In the genomic region with DNA sequence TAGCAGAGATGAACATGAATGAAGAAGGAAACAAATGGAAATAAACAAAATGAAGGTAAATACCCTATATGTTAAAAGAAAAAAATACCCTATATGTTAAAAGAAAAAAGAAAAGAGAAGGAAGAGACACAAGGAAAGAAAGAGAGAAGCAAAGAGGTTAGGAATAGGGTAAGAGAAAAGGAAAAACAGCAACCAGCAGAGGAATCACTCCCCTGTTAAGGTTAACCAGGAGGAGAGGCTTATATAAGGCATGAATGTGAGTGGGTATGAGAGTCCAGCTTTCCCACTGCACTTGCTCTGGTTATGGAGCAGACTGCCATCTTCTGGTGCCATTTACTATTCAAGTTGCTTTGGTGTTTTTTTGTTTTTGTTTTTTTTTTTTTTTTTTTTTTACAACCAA, we compare ENCODE assay signal across 8 cellular contexts. TPM values are rescaled to one million over a fixed set of nuclear protein-coding genes. Genes with fewer than 3 reads are reported as not detected.
A peak's percentile ranks its signal among the peaks of the same experiment; 100 is the strongest.
DNase-seq lines count a peak whose midpoint lies in the region; ATAC-seq and TF ChIP-seq lines count a peak whose summit lies in the region.

No MANE protein-coding gene starts in this region.

- ATAC-seq in HG03175 (IDR thresholded peaks at IDR 0.05; ENCODE audit: unreplicated experiment) (no peak), GM18868 (IDR thresholded peaks at IDR 0.05; ENCODE audit: unreplicated experiment) (no peak), GM18520 (IDR thresholded peaks at IDR 0.05; ENCODE audit: unreplicated experiment) (no peak)

- CTCF ChIA-PET in AG04450 (lab: Charles Lee) = interaction anchor here (0.6 to 3.9 kb wide), 7 partner anchors 13 to 119 kb away, joined by 3 to 24 read pairs (median 8); a partner anchor contains a TSS
- CTCF ChIA-PET in GM10248 (lab: Yijun Ruan, JAX) = interaction anchor here (4.0 to 16.2 kb wide), 4 partner anchors 14 to 228 kb away, joined by 13 to 136 read pairs (median 41); a partner anchor contains a TSS

- no peaks in the 10 kb centered on the region for H3K27me3 Mint-ChIP-seq in T-helper 1 cell treated with Interleukin-12 subunit alpha and Interleukin-12 subunit beta and Interleukin-4 antibody, amounts not matched to agents 30 μg/mL and 1 μg/mL, for 36 hours (ENCODE audit: low read depth)

- no peak overlapping the region for H3K4me2 ChIP-seq in smooth muscle cell

- DNase-seq in AG04450 (ENCODE audit: low read depth, low spot score) (no peak), GM10248 (ENCODE audit: extremely low spot score) (no peak), fibroblast of mammary gland (ENCODE audit: low read depth) (peak; percentile 78), smooth muscle cell (lab: John Stamatoyannopoulos, UW; ENCODE audit: unreplicated experiment) (no peak)

- no peaks in the 10 kb centered on the region; the same call in 1 of the 2 replicates for H3K9me3 ChIP-seq in AG04450 (ENCODE audit: control insufficient read depth, insufficient read depth, low read length)
- no peaks in the 10 kb centered on the region for H3K9me3 ChIP-seq in smooth muscle cell (replicated peaks; ENCODE audit: low read depth)

- H3F3A ChIP-seq in smooth muscle cell (ENCODE audit: low read depth) = peaks cover 9% of the 10 kb centered on the region

- TF ChIP-seq CTCF in AG04450 (IDR thresholded peaks at IDR 0.05; ENCODE audit: low read depth, low read length) = peak; percentile 41; the same call in 1 of the 2 replicates
- peak; percentile 33 for TF ChIP-seq CTCF in GM10248 (IDR thresholded peaks at IDR 0.05; ENCODE audit: control extremely low read depth, extremely low read depth, low read depth, missing control alignments)
- peak; percentile 46 for TF ChIP-seq CTCF in fibroblast of mammary gland (conservative IDR thresholded peaks at IDR 0.05; ENCODE audit: control insufficient read depth, insufficient read depth, low read depth, low read length)
- TF ChIP-seq CTCF in smooth muscle cell (IDR thresholded peaks at IDR 0.05; ENCODE audit: borderline replicate concordance, insufficient read depth, poor library complexity, severe bottlenecking) = peak; percentile 26

- no peak overlapping the region for H3K9ac ChIP-seq in smooth muscle cell (ENCODE audit: low read depth)

- H3K27ac ChIP-seq in AG04450 (ENCODE audit: low read depth, low read length) = peak overlapping the region; percentile 21
- H3K27ac ChIP-seq in smooth muscle cell (ENCODE audit: low read depth) = peak overlapping the region; percentile 45

- H3K4me1 Mint-ChIP-seq in T-helper 1 cell treated with Interleukin-12 subunit alpha and Interleukin-12 subunit beta and Interleukin-4 antibody, amounts not matched to agents 30 μg/mL and 1 μg/mL, for 36 hours (ENCODE audit: low read depth) = peaks cover 25% of the 10 kb centered on the region

- POLR2A ChIA-PET in AG04450 (lab: Yijun Ruan, JAX) (no interaction called here), GM10248 (lab: Yijun Ruan, JAX) (interaction anchor here (1.0 kb wide), 1 partner anchor 13 kb away, joined by 3 read pairs; a partner anchor contains a TSS)

- H3K4me3 Mint-ChIP-seq in T-helper 1 cell treated with Interleukin-12 subunit alpha and Interleukin-12 subunit beta and Interleukin-4 antibody, amounts not matched to agents 30 μg/mL and 1 μg/mL, for 36 hours = peak overlapping the region; percentile 31

- H3K36me3 Mint-ChIP-seq in T-helper 1 cell treated with Interleukin-12 subunit alpha and Interleukin-12 subunit beta and Interleukin-4 antibody, amounts not matched to agents 30 μg/mL and 1 μg/mL, for 36 hours (ENCODE audit: low read depth) = peaks cover 7% of the 10 kb centered on the region

- H3K27me3 ChIP-seq in AG04450 (ENCODE audit: control insufficient read depth, insufficient read depth, low read length) = no peaks in the 10 kb centered on the region
- H3K27me3 ChIP-seq in smooth muscle cell (ENCODE audit: low read depth) = no peaks in the 10 kb centered on the region

- H3K27ac Mint-ChIP-seq in T-helper 1 cell treated with Interleukin-12 subunit alpha and Interleukin-12 subunit beta and Interleukin-4 antibody, amounts not matched to agents 30 μg/mL and 1 μg/mL, for 36 hours = peak overlapping the region; percentile 23

- no peaks in the 10 kb centered on the region for H4K20me1 ChIP-seq in smooth muscle cell (ENCODE audit: low read depth)

- H2AFZ ChIP-seq in smooth muscle cell (ENCODE audit: low read depth) = no peak overlapping the region

- H3K4me1 ChIP-seq in smooth muscle cell (ENCODE audit: low read depth) = peaks cover 9% of the 10 kb centered on the region

- H3K9me3 Mint-ChIP-seq in T-helper 1 cell treated with Interleukin-12 subunit alpha and Interleukin-12 subunit beta and Interleukin-4 antibody, amounts not matched to agents 30 μg/mL and 1 μg/mL, for 36 hours = no peaks in the 10 kb centered on the region

- no peak overlapping the region for H3K4me3 ChIP-seq in AG04450 (ENCODE audit: low read depth, low read length)
- no peak overlapping the region for H3K4me3 ChIP-seq in fibroblast of mammary gland (ENCODE audit: control insufficient read depth, low read depth, low read length)
- H3K4me3 ChIP-seq in smooth muscle cell = no peak overlapping the region

- H3K36me3 ChIP-seq in smooth muscle cell (ENCODE audit: low read depth) = no peaks in the 10 kb centered on the region

- no peaks in the 10 kb centered on the region for H3K79me2 ChIP-seq in smooth muscle cell (ENCODE audit: low read depth)

RNA-seq across cellular contexts. Expression of a gene that starts 3.1 kb away (rescaled TPM):
- 2.4 and 2.8 TPM in 2 replicates for polyA plus RNA-seq in AG04450 (2011; rRNA removed)
- polyA minus RNA-seq in AG04450 (2011; rRNA and poly(A)+ RNA removed) = 2.3 and 2.6 TPM in 2 replicates
- total RNA-seq in smooth muscle cell = 1.7 and 2.0 TPM in 2 replicates
- polyA plus RNA-seq in smooth muscle cell = 0.71 and 1.5 TPM in 2 replicates

RNA-seq across cellular contexts. Expression of a gene that starts 7.1 kb away (rescaled TPM):
- polyA plus RNA-seq in AG04450 (2011; rRNA removed) = 21.5 and 22.2 TPM in 2 replicates
- 14.3 and 14.4 TPM in 2 replicates for polyA minus RNA-seq in AG04450 (2011; rRNA and poly(A)+ RNA removed)
- total RNA-seq in smooth muscle cell = 11.7 and 13.2 TPM in 2 replicates
- polyA plus RNA-seq in smooth muscle cell = 1.6 and 2.0 TPM in 2 replicates

RNA-seq across cellular contexts. Expression of a gene that starts 13.6 kb away (rescaled TPM):
- polyA plus RNA-seq in AG04450 (2011; rRNA removed) = 11.2 and 13.2 TPM in 2 replicates
- polyA minus RNA-seq in AG04450 (2011; rRNA and poly(A)+ RNA removed) = 24.6 and 31.3 TPM in 2 replicates
- total RNA-seq in smooth muscle cell = 5.0 and 5.4 TPM in 2 replicates
- polyA plus RNA-seq in smooth muscle cell = 4.9 and 5.1 TPM in 2 replicates

RNA-seq across cellular contexts. Expression of a gene that starts 21.7 kb away (rescaled TPM):
- polyA plus RNA-seq in AG04450 (2011; rRNA removed) = 174 and 182 TPM in 2 replicates
- 69.7 and 73.5 TPM in 2 replicates for polyA minus RNA-seq in AG04450 (2011; rRNA and poly(A)+ RNA removed)
- total RNA-seq in smooth muscle cell = 48.3 and 52.3 TPM in 2 replicates
- polyA plus RNA-seq in smooth muscle cell = 139 and 156 TPM in 2 replicates

RNA-seq across cellular contexts. Expression of a gene that starts 53.1 kb away (rescaled TPM):
- polyA plus RNA-seq in AG04450 (2011; rRNA removed) = 17.4 and 27.0 TPM in 2 replicates
- 12.6 and 17.5 TPM in 2 replicates for polyA minus RNA-seq in AG04450 (2011; rRNA and poly(A)+ RNA removed)
- total RNA-seq in smooth muscle cell = 70.3 and 81.0 TPM in 2 replicates
- polyA plus RNA-seq in smooth muscle cell = 127 and 134 TPM in 2 replicates
